1 cellular context compared by ENCODE assay signal in the genomic region with DNA sequence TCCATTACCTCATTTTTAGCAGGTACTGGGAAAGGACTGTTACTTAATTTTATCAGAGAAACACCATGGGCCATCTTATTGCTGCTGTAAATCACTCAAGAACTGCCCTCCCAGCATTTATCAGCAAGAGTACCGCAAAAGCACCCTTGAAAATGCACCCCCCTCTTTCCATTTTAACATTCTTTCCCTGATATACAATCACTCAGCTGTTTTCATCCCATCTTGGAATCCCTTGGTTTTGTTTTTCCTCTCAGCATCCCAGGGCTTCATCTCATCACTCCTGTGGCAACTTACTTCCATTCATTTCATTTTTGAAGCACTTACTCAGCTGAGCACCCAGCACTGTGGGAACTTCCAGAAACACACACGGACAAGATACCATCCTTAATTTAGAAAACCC.
A peak's percentile ranks its signal among the peaks of the same experiment; 100 is the strongest.
TF ChIP-seq lines count a peak whose summit lies in the region.

No MANE protein-coding gene starts in this region.

TF ChIP-seq in SK-N-SH, 30 proteins besides CTCF, POLR2A, EP300 and RAD21 (continued from another document):
- TF ChIP-seq, protein P1, sequence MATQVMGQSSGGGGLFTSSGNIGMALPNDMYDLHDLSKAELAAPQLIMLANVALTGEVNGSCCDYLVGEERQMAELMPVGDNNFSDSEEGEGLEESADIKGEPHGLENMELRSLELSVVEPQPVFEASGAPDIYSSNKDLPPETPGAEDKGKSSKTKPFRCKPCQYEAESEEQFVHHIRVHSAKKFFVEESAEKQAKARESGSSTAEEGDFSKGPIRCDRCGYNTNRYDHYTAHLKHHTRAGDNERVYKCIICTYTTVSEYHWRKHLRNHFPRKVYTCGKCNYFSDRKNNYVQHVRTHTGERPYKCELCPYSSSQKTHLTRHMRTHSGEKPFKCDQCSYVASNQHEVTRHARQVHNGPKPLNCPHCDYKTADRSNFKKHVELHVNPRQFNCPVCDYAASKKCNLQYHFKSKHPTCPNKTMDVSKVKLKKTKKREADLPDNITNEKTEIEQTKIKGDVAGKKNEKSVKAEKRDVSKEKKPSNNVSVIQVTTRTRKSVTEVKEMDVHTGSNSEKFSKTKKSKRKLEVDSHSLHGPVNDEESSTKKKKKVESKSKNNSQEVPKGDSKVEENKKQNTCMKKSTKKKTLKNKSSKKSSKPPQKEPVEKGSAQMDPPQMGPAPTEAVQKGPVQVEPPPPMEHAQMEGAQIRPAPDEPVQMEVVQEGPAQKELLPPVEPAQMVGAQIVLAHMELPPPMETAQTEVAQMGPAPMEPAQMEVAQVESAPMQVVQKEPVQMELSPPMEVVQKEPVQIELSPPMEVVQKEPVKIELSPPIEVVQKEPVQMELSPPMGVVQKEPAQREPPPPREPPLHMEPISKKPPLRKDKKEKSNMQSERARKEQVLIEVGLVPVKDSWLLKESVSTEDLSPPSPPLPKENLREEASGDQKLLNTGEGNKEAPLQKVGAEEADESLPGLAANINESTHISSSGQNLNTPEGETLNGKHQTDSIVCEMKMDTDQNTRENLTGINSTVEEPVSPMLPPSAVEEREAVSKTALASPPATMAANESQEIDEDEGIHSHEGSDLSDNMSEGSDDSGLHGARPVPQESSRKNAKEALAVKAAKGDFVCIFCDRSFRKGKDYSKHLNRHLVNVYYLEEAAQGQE (IDR thresholded peaks at IDR 0.05; ENCODE audit: low read depth, low read length), result 0 out of 2 replicates have a peak, but pooled peaks have one; percentile 13
- peak; percentile 67 for TF ChIP-seq TEAD4 (IDR thresholded peaks at IDR 0.05; ENCODE audit: borderline replicate concordance, insufficient read depth)
- no peak for TF ChIP-seq SIN3A (IDR thresholded peaks at IDR 0.05; ENCODE audit: borderline replicate concordance, low read depth, low read length)
TF ChIP-seq in SK-N-SH: peak in this region for 5.
